ENCODE assay signal across 14 cellular contexts in genomic region chr20:24651171-24651972, GRCh38.
A peak's percentile ranks its signal among the peaks of the same experiment; 100 is the strongest.
DNase-seq lines count a peak whose midpoint lies in the region; ATAC-seq, FAIRE-seq and TF ChIP-seq lines count a peak whose summit lies in the region.
"Had no signal": no experiment of that assay in that cellular context is flagged by ENCODE, and none has a peak within 500 bp of the region (broad histone marks: within the 10 kb centered on the region; RNA-seq: fewer than 3 reads in every experiment).

No MANE protein-coding gene starts in this region.

- no peaks in the 10 kb centered on the region for H3K4me1 Mint-ChIP-seq in activated T-helper 2 cell treated with anti-CD3 and anti-CD28 coated beads, Interferon-gamma antibody, Interleukin-2, Interleukin-4, amounts not matched to agents 10 μg/mL and 5 μg/mL and 100 μg/mL, durations not matched to agents 14 hours and 24 hours and 36 hours (ENCODE audit: low read depth)

- no peak for ATAC-seq in HG03354 (IDR thresholded peaks at IDR 0.05; ENCODE audit: poor library complexity, severe bottlenecking, unreplicated experiment)
- ATAC-seq: heart left ventricle had no signal

- WGBS in spleen, 5 donors, result 53 to 67% (median 56%) methylated on average over 7 of the region's 7 CpGs

- H3K9me3 ChIP-seq in spleen, result no peaks in the 10 kb centered on the region

- intact Hi-C loops in spleen (cut with DNase I; ENCODE audit: low total_unique reads), result no loop called here
- intact Hi-C loops in activated T-helper 2 cell treated with anti-CD3 and anti-CD28 coated beads, Interferon-gamma antibody, Interleukin-2, Interleukin-4, amounts not matched to agents 10 μg/mL and 5 μg/mL and 100 μg/mL, durations not matched to agents 14 hours and 24 hours and 36 hours (cut with micrococcal nuclease), result no loop called here

- no peak overlapping the region for H3K27ac Mint-ChIP-seq in activated T-helper 2 cell treated with anti-CD3 and anti-CD28 coated beads, Interferon-gamma antibody, Interleukin-2, Interleukin-4, amounts not matched to agents 10 μg/mL and 5 μg/mL and 100 μg/mL, durations not matched to agents 14 hours and 24 hours and 36 hours
- H3K27ac Mint-ChIP-seq: dendritic cell treated with granulocyte-macrophage colony-stimulating factor and Interleukin-4, amounts not matched to agents 40 ng/mL and 50 ng/mL, for 4 days had no signal

- no peaks in the 10 kb centered on the region for H3K36me3 Mint-ChIP-seq in activated T-helper 2 cell treated with anti-CD3 and anti-CD28 coated beads, Interferon-gamma antibody, Interleukin-2, Interleukin-4, amounts not matched to agents 10 μg/mL and 5 μg/mL and 100 μg/mL, durations not matched to agents 14 hours and 24 hours and 36 hours (ENCODE audit: low read depth)

- DNase-seq in GM04503 (ENCODE audit: low read depth) (peak; percentile 96), RCC 7860 (ENCODE audit: low spot score) (peak; percentile 93), fibroblast of peridontal ligament (ENCODE audit: extremely low read depth) (peak; percentile 97), spleen (peak; percentile 24), NCI-H2171 treated with DMSO at 0.1 percent for 48 hours (lab: John Stamatoyannopoulos, UW) (no peak), GOT3 (lab: John Stamatoyannopoulos, UW) (no peak)
- DNase-seq in activated T-helper 2 cell treated with anti-CD3 and anti-CD28 coated beads, Interferon-gamma antibody, Interleukin-2, Interleukin-4, amounts not matched to agents 10 μg/mL and 5 μg/mL and 100 μg/mL, durations not matched to agents 14 hours and 24 hours and 36 hours (ENCODE audit: low spot score), result no peak
- DNase-seq: activated CD4-positive, alpha-beta T cell treated with anti-CD3 and anti-CD28 coated beads for 48 hours; heart left ventricle; KBM-7; NCI-H446 treated with DMSO at 0.1 percent for 48 hours; retina had no signal

- no peaks in the 10 kb centered on the region for H3K4me1 ChIP-seq in spleen
- H3K4me1 ChIP-seq: heart left ventricle had no signal

- H3K36me3 ChIP-seq in spleen, result no peaks in the 10 kb centered on the region
- H3K36me3 ChIP-seq: heart left ventricle had no signal

- H3K9me3 Mint-ChIP-seq in activated T-helper 2 cell treated with anti-CD3 and anti-CD28 coated beads, Interferon-gamma antibody, Interleukin-2, Interleukin-4, amounts not matched to agents 10 μg/mL and 5 μg/mL and 100 μg/mL, durations not matched to agents 14 hours and 24 hours and 36 hours, result no peaks in the 10 kb centered on the region
- H3K9me3 Mint-ChIP-seq: dendritic cell treated with granulocyte-macrophage colony-stimulating factor and Interleukin-4, amounts not matched to agents 40 ng/mL and 50 ng/mL, for 4 days had no signal

- no peak overlapping the region for H3K27ac ChIP-seq in spleen
- H3K27ac ChIP-seq: heart left ventricle had no signal

- H3K27me3 Mint-ChIP-seq in activated T-helper 2 cell treated with anti-CD3 and anti-CD28 coated beads, Interferon-gamma antibody, Interleukin-2, Interleukin-4, amounts not matched to agents 10 μg/mL and 5 μg/mL and 100 μg/mL, durations not matched to agents 14 hours and 24 hours and 36 hours (ENCODE audit: low read depth), result no peaks in the 10 kb centered on the region
- H3K27me3 Mint-ChIP-seq: dendritic cell treated with granulocyte-macrophage colony-stimulating factor and Interleukin-4, amounts not matched to agents 40 ng/mL and 50 ng/mL, for 4 days had no signal

- no peak for TF ChIP-seq CTCF in spleen (IDR thresholded peaks at IDR 0.05 in 8 of 11, conservative IDR thresholded peaks at IDR 0.05 in 3 of 11)

- TF ChIP-seq POLR2A in spleen (IDR thresholded peaks at IDR 0.05), result no peak

- H3K4me3 Mint-ChIP-seq in activated T-helper 2 cell treated with anti-CD3 and anti-CD28 coated beads, Interferon-gamma antibody, Interleukin-2, Interleukin-4, amounts not matched to agents 10 μg/mL and 5 μg/mL and 100 μg/mL, durations not matched to agents 14 hours and 24 hours and 36 hours (ENCODE audit: low read depth), result no peak overlapping the region
- H3K4me3 Mint-ChIP-seq: dendritic cell treated with granulocyte-macrophage colony-stimulating factor and Interleukin-4, amounts not matched to agents 40 ng/mL and 50 ng/mL, for 4 days had no signal

- H3K4me3 ChIP-seq in spleen, result no peak overlapping the region
- H3K4me3 ChIP-seq: heart left ventricle had no signal

- peak; percentile 97 for FAIRE-seq in RCC 7860 (lab: Jason Lieb, UNC)

- peaks cover 0 to 10% (median 0%) of the 10 kb centered on the region in 7 donors for H3K27me3 ChIP-seq in spleen (replicated peaks in 1 of 7)
- H3K27me3 ChIP-seq: heart left ventricle had no signal

Comparison
In these comparisons a context has a peak if more than half of its experiments do, and no peak if none do; other contexts are left out.
1. DNase-seq: peak in GM04503 (single experiment), RCC 7860 (single experiment), fibroblast of peridontal ligament (single experiment) and spleen (single experiment); none in NCI-H2171 treated with DMSO at 0.1 percent for 48 hours (single experiment), activated T-helper 2 cell treated with anti-CD3 and anti-CD28 coated beads, Interferon-gamma antibody, Interleukin-2, Interleukin-4, amounts not matched to agents 10 μg/mL and 5 μg/mL and 100 μg/mL, durations not matched to agents 14 hours and 24 hours and 36 hours (single experiment) and GOT3 (single experiment).